In genomic region chr19:44207126-44207803, GRCh38 we compare ENCODE assay signal across 8 cellular contexts. TPM values are rescaled to one million over a fixed set of nuclear protein-coding genes. Genes with fewer than 3 reads are reported as not detected.
A peak's percentile ranks its signal among the peaks of the same experiment; 100 is the strongest.
DNase-seq lines count a peak whose midpoint lies in the region; ATAC-seq and TF ChIP-seq lines count a peak whose summit lies in the region.

No MANE protein-coding gene starts in this region.

- H3K4me3 ChIP-seq in brain microvascular endothelial cell (ENCODE audit: low read depth, low read length) = peak overlapping the region; percentile 91

- TF ChIP-seq CTCF in GM13977 (IDR thresholded peaks at IDR 0.05; ENCODE audit: extremely low read depth, insufficient read depth, missing control alignments) = no peak
- no peak for TF ChIP-seq CTCF in brain microvascular endothelial cell (IDR thresholded peaks at IDR 0.05; ENCODE audit: low read depth, low read length, missing control alignments)

- H3K27ac ChIP-seq in brain microvascular endothelial cell = peak overlapping the region; percentile 74

- peak; percentile 83 for DNase-seq in GM13977 (ENCODE audit: low spot score)
- DNase-seq in NCI-H187 (lab: John Stamatoyannopoulos, UW) = peak; percentile 73 to 86
- peak; percentile 88 for DNase-seq in UCSD-AML1 (lab: John Stamatoyannopoulos, UW; ENCODE audit: unreplicated experiment)
- DNase-seq in brain microvascular endothelial cell = peak; percentile 85
- peak; percentile 71 for DNase-seq in iPS DF 4.7 (ENCODE audit: extremely low read depth, low spot score)
- DNase-seq in sciatic nerve (ENCODE audit: low spot score) = peak; percentile 92
- DNase-seq in NCI-H1048 (lab: John Stamatoyannopoulos, UW) = no peak

- H3K36me3 ChIP-seq in brain microvascular endothelial cell (replicated peaks) = no peaks in the 10 kb centered on the region

- H3K27me3 ChIP-seq in brain microvascular endothelial cell (replicated peaks) = no peaks in the 10 kb centered on the region

- in situ Hi-C loops in GM13977 (cut with MboI; ENCODE audit: low pct_unique_long_range_greater_than_20kb, low sequenced_read_pairs, unreplicated experiment) (no loop called here), brain microvascular endothelial cell (cut with HindIII; ENCODE audit: low pct_ligation_motif_present, low sequenced_read_pairs) (no loop called here)

- intact Hi-C loops in sciatic nerve (cut with DNase I) = no loop called here

- peak; percentile 95 for ATAC-seq in HG02884 (IDR thresholded peaks at IDR 0.05; ENCODE audit: unreplicated experiment)
- peak; percentile 99 for ATAC-seq in sciatic nerve

RNA-seq across cellular contexts. Expression of gene ZNF227, which starts 5.1 kb away (rescaled TPM):
- total RNA-seq in sciatic nerve = 30.6 TPM

RNA-seq across cellular contexts. Expression of gene ZNF226, which starts 42.4 kb away (rescaled TPM):
- 29.8 TPM for total RNA-seq in sciatic nerve

RNA-seq across cellular contexts. Expression of gene ZNF233, which starts 52.4 kb away (rescaled TPM):
- total RNA-seq in sciatic nerve = 0.40 TPM
